ENCODE assay signal across 1 cellular context in genomic region chr5:142322747-142323479, GRCh38.
TF ChIP-seq lines count a peak whose summit lies in the region.

No MANE protein-coding gene starts in this region.

TF ChIP-seq in HepG2, 621 proteins besides CTCF, POLR2A, EP300 and RAD21 (continued from another document):
- TF ChIP-seq, protein P1, sequence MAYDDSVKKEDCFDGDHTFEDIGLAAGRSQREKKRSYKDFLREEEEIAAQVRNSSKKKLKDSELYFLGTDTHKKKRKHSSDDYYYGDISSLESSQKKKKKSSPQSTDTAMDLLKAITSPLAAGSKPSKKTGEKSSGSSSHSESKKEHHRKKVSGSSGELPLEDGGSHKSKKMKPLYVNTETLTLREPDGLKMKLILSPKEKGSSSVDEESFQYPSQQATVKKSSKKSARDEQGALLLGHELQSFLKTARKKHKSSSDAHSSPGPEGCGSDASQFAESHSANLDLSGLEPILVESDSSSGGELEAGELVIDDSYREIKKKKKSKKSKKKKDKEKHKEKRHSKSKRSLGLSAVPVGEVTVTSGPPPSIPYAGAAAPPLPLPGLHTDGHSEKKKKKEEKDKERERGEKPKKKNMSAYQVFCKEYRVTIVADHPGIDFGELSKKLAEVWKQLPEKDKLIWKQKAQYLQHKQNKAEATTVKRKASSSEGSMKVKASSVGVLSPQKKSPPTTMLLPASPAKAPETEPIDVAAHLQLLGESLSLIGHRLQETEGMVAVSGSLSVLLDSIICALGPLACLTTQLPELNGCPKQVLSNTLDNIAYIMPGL (CRISPR knock-in tag; IDR thresholded peaks at IDR 0.05; ENCODE audit: borderline replicate concordance in 1 of 2, low read depth in 1 of 2): peak in 1 of 2 experiments; percentile 20; a peak in 1 of 4 replicates
- TF ChIP-seq SIN3A (IDR thresholded peaks at IDR 0.05; ENCODE audit: borderline replicate concordance, low read depth, low read length) (0 out of 2 replicates have a peak, but pooled peaks have one; percentile 39), POLR2G (IDR thresholded peaks at IDR 0.05; ENCODE audit: low read depth, low read length) (peak; percentile 28; the same call in 1 of the 2 replicates), MZF1 (CRISPR knock-in tag; IDR thresholded peaks at IDR 0.05; ENCODE audit: borderline replicate concordance) (no peak), MTF2 (CRISPR knock-in tag; IDR thresholded peaks at IDR 0.05; ENCODE audit: borderline replicate concordance) (peak; percentile 13; the same call in 1 of the 2 replicates), ZNF770 (CRISPR knock-in tag; IDR thresholded peaks at IDR 0.05) (peak; percentile 39; the same call in 1 of the 2 replicates), TAF1 (CRISPR knock-in tag; IDR thresholded peaks at IDR 0.05) (no peak; the same call in 1 of the 2 replicates), NKX3-1 (CRISPR knock-in tag; IDR thresholded peaks at IDR 0.05) (0 out of 2 replicates have a peak, but pooled peaks have one; percentile 19), IRX3 (CRISPR knock-in tag; IDR thresholded peaks at IDR 0.05; ENCODE audit: borderline replicate concordance, low read depth) (no peak), PAX8 (CRISPR knock-in tag; IDR thresholded peaks at IDR 0.05; ENCODE audit: borderline replicate concordance) (no peak), BHLHE40 (IDR thresholded peaks at IDR 0.05; ENCODE audit: low read length) (peak; percentile 44; the same call in 1 of the 2 replicates)
- TF ChIP-seq, protein P2, sequence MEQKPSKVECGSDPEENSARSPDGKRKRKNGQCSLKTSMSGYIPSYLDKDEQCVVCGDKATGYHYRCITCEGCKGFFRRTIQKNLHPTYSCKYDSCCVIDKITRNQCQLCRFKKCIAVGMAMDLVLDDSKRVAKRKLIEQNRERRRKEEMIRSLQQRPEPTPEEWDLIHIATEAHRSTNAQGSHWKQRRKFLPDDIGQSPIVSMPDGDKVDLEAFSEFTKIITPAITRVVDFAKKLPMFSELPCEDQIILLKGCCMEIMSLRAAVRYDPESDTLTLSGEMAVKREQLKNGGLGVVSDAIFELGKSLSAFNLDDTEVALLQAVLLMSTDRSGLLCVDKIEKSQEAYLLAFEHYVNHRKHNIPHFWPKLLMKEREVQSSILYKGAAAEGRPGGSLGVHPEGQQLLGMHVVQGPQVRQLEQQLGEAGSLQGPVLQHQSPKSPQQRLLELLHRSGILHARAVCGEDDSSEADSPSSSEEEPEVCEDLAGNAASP (CRISPR knock-in tag; IDR thresholded peaks at IDR 0.05; ENCODE audit: borderline replicate concordance): 0 out of 2 replicates have a peak, but pooled peaks have one; percentile 8
